Comparison of ENCODE assay signal across 8 cellular contexts in genomic region chr1:167687919-167688519, GRCh38. TPM values are rescaled to one million over a fixed set of nuclear protein-coding genes. Genes with fewer than 3 reads are reported as not detected.
DNase-seq lines count a peak whose midpoint lies in the region; ATAC-seq and TF ChIP-seq lines count a peak whose summit lies in the region.

No MANE protein-coding gene starts in this region.

- peaks cover 26% of the 10 kb centered on the region for H3K79me1 ChIP-seq in trophoblast cell (ENCODE audit: low read length)

- H4K91ac ChIP-seq in trophoblast cell (ENCODE audit: low read depth, low read length) = no peak overlapping the region

- H3K36me3 ChIP-seq in BLaER1 = peaks cover 100% of the 10 kb centered on the region
- H3K36me3 ChIP-seq in MG63 = no peaks in the 10 kb centered on the region
- no peaks in the 10 kb centered on the region for H3K36me3 ChIP-seq in SJCRH30
- H3K36me3 ChIP-seq in trophoblast cell (ENCODE audit: control insufficient read depth in 1 of 2, insufficient read depth in 2 of 2, low read length in 2 of 2) = no peaks in the 10 kb centered on the region
- peaks cover 0 to 11% (median 5%) of the 10 kb centered on the region in 4 donors for H3K36me3 ChIP-seq in upper lobe of left lung

- no peak overlapping the region for H3K18ac ChIP-seq in trophoblast cell (ENCODE audit: low read length)

- H3K14ac ChIP-seq in trophoblast cell (ENCODE audit: low read length) = no peak overlapping the region

- H3K4me2 ChIP-seq in BLaER1 (peak overlapping the region; percentile 35), trophoblast cell (ENCODE audit: low read length) (peak overlapping the region; percentile 6)

- no peak overlapping the region for H4K8ac ChIP-seq in trophoblast cell (ENCODE audit: low read depth, low read length)

- ATAC-seq in GM19397 (IDR thresholded peaks at IDR 0.05; ENCODE audit: unreplicated experiment) (peak; percentile 48), upper lobe of left lung (ENCODE audit: low FRiP score in 2 of 2) (peak in 1 of 2 donors; percentile 88)

- TF ChIP-seq CTCF in upper lobe of left lung (IDR thresholded peaks at IDR 0.05) = peak; percentile 70 to 90 (median 87)

- H3K9ac ChIP-seq in BLaER1 (no peak overlapping the region), trophoblast cell (ENCODE audit: low read length) (no peak overlapping the region)

- H4K20me1 ChIP-seq in BLaER1 = peaks cover 100% of the 10 kb centered on the region

- H3K27ac ChIP-seq in BLaER1 = no peak overlapping the region
- H3K27ac ChIP-seq in SJCRH30 = no peak overlapping the region
- H3K27ac ChIP-seq in trophoblast cell (ENCODE audit: low read depth, low read length) = no peak overlapping the region
- H3K27ac ChIP-seq in upper lobe of left lung = peak overlapping the region in 1 of 4 donors; percentile 21

- no peak for TF ChIP-seq EP300 in upper lobe of left lung (IDR thresholded peaks at IDR 0.05)

- TF ChIP-seq POLR2A in upper lobe of left lung (IDR thresholded peaks at IDR 0.05) = no peak

- H3K4ac ChIP-seq in trophoblast cell (ENCODE audit: low read depth, low read length) = no peak overlapping the region

- H3K9me3 ChIP-seq in BLaER1 = no peaks in the 10 kb centered on the region
- no peaks in the 10 kb centered on the region for H3K9me3 ChIP-seq in MG63
- no peaks in the 10 kb centered on the region for H3K9me3 ChIP-seq in SJCRH30 (replicated peaks)
- H3K9me3 ChIP-seq in trophoblast cell (ENCODE audit: insufficient read depth, low read depth, low read length) = no peaks in the 10 kb centered on the region
- H3K9me3 ChIP-seq in upper lobe of left lung = no peaks in the 10 kb centered on the region

- H2AFZ ChIP-seq in trophoblast cell (ENCODE audit: insufficient read depth, low read length, poor library complexity) = no peak overlapping the region

- H2BK12ac ChIP-seq in trophoblast cell (ENCODE audit: low read length) = peak overlapping the region; percentile 80

- H3K4me1 ChIP-seq in BLaER1 = peaks cover 47% of the 10 kb centered on the region
- H3K4me1 ChIP-seq in SJCRH30 = peaks cover 14% of the 10 kb centered on the region
- peaks cover 30 to 36% of the 10 kb centered on the region in 2 experiments for H3K4me1 ChIP-seq in trophoblast cell (ENCODE audit: control insufficient read depth in 1 of 2, insufficient read depth in 2 of 2, low read length in 2 of 2)
- H3K4me1 ChIP-seq in upper lobe of left lung = peaks cover 10 to 19% (median 14%) of the 10 kb centered on the region in 4 donors

- H2AK5ac ChIP-seq in trophoblast cell (ENCODE audit: low read length) = no peak overlapping the region

- H3K79me2 ChIP-seq in trophoblast cell (ENCODE audit: control insufficient read depth, insufficient read depth, low read length, poor library complexity) = no peaks in the 10 kb centered on the region

- H3K23ac ChIP-seq in trophoblast cell (ENCODE audit: low read length) = no peak overlapping the region

- H2BK120ac ChIP-seq in trophoblast cell (ENCODE audit: insufficient read depth, low read length, poor library complexity) = peak overlapping the region; percentile 48

- H3K4me3 ChIP-seq in BLaER1 (no peak overlapping the region), MG63 (no peak overlapping the region), SJCRH30 (no peak overlapping the region), trophoblast cell (ENCODE audit: low read depth, low read length) (no peak overlapping the region), upper lobe of left lung (no peak overlapping the region)

- no CpG with 5 or more reads among the region's 7 CpGs for WGBS in trophoblast cell (ENCODE audit: extremely low coverage, insufficient coverage, insufficient read length)
- 22% methylated on average over 7 of the region's 7 CpGs for WGBS in upper lobe of left lung, 2 donors

- H3K27me3 ChIP-seq in BLaER1 (no peaks in the 10 kb centered on the region), MG63 (no peaks in the 10 kb centered on the region), SJCRH30 (no peaks in the 10 kb centered on the region), trophoblast cell (ENCODE audit: insufficient read depth, low read length) (no peaks in the 10 kb centered on the region), upper lobe of left lung (no peaks in the 10 kb centered on the region)

- H4K12ac ChIP-seq in trophoblast cell (ENCODE audit: low read depth, low read length) = no peak overlapping the region

- H2BK5ac ChIP-seq in trophoblast cell (ENCODE audit: low read depth, low read length, poor library complexity) = peak overlapping the region; percentile 11

- DNase-seq in MG63 = peak; percentile 43
- DNase-seq in SJCRH30 = peak; percentile 59 to 88
- DNase-seq in activated gamma-delta T cell treated with anti-CD3 and anti-CD28 coated beads, Interleukin-2, amount 50 U/mL, for 16 hours (ENCODE audit: low read depth) = peak; percentile 77
- DNase-seq in germinal center (ENCODE audit: low spot score) = peak; percentile 79
- peak; percentile 75 to 97 for DNase-seq in trophoblast cell
- DNase-seq in upper lobe of left lung = peak in 1 of 2 donors; percentile 67

RNA-seq across cellular contexts. Expression of gene MPZL1, which starts 33.8 kb away (rescaled TPM):
- total RNA-seq in MG63 (2014; rRNA removed; shearing (Covaris generic); ENCODE audit: low replicate concordance) = 126 and 136 TPM in 2 replicates
- total RNA-seq in SJCRH30 (2014; rRNA removed; shearing (Covaris generic)) = 57.9 and 63.0 TPM in 2 replicates
- 335 and 346 TPM in 2 replicates for polyA plus RNA-seq in trophoblast cell (2013)
- 10 to 100 TPM; 28.3 to 80.6 (median 65.4) TPM for total RNA-seq in upper lobe of left lung

RNA-seq across cellular contexts. Expression of gene RCSD1, which starts 58.0 kb away (rescaled TPM):
- total RNA-seq in MG63 (2014; rRNA removed; shearing (Covaris generic); ENCODE audit: low replicate concordance) = not detected in 2 replicates
- 0.16 and 0.20 TPM in 2 replicates for total RNA-seq in SJCRH30 (2014; rRNA removed; shearing (Covaris generic))
- 0.46 and 0.53 TPM in 2 replicates for polyA plus RNA-seq in trophoblast cell (2013)
- 10 to 100 TPM; 10.7 to 27.2 (median 18.1) TPM for total RNA-seq in upper lobe of left lung
